In the genomic region with DNA sequence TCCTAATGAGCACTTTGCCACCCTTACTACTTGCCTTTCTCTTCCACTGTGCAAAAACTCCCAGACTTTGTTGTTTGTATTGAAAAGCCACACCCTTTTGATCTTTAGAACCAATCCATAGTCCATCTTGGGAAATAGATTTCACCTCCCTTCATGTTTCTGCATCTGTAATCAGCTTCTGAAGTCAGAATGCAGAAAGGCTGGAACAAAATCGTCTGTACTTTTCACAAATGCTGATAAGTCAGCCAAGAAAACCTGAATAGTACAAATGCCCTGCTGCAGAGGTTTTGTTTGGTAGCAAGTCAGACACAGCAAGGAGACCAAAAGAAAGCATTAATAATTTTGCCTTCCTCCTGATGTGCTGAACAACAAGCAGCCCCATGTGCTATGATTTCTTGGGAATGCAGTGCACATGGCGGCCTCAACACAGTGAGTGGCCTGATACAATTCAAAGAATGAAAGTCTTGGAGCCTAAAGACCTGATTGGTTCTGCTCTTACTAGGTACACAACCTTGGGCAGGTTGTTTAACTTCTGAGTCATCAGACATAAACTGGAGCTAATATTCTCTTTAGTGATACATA, we compare ENCODE assay signal across 19 cellular contexts. TPM values are rescaled to one million over a fixed set of nuclear protein-coding genes. Genes with fewer than 3 reads are reported as not detected.
DNase-seq lines count a peak whose midpoint lies in the region; ATAC-seq and TF ChIP-seq lines count a peak whose summit lies in the region.
"Had no signal": no experiment of that assay in that cellular context is flagged by ENCODE, and none has a peak within 500 bp of the region (broad histone marks: within the 10 kb centered on the region; RNA-seq: fewer than 3 reads in every experiment).

No MANE protein-coding gene starts in this region.

- ATAC-seq in left colon: peak; percentile 82
- ATAC-seq in activated CD4-positive, CD25-positive, alpha-beta regulatory T cell treated with anti-CD3 and anti-CD28 coated beads, Interleukin-2, amount 50 U/mL, for 24 hours: no peak
- ATAC-seq: GM12878, HCT116 had no signal

- DNase-seq in HT-29 (ENCODE audit: low spot score): peak; percentile 41
- peak; percentile 41 for DNase-seq in SW480 (ENCODE audit: low spot score)
- no peak for DNase-seq in left colon
- peak; percentile 55 for DNase-seq in renal cortical epithelial cell (ENCODE audit: low read depth)
- DNase-seq in activated T-cell treated with anti-CD3 and anti-CD28 coated beads, Interleukin-2, amount 50 U/mL, for 1 hour: no peak
- no peak for DNase-seq in NAMALWA (ENCODE audit: low spot score)
- no peak for DNase-seq in GM20000 (ENCODE audit: low spot score)
- DNase-seq: BE2C, DMS79 treated with DMSO at 0.1 percent for 48 hours, IMR-90, NCI-H1417, NCI-H187, NCI-H2107, NCI-H748 treated with DMSO at 0.1 percent for 48 hours, SJCRH30 had no signal

- intact Hi-C loops in left colon (cut with DNase I, micrococcal nuclease): loop anchor here in 1 of 2 donors (5.0 kb wide), 1 partner anchor 633 kb away; no protein-coding TSS in a partner anchor

- TF ChIP-seq CTCF in GM20000 (IDR thresholded peaks at IDR 0.05; ENCODE audit: extremely low read depth, missing control alignments): no peak

RNA-seq across cellular contexts. Expression of a gene that starts 59.2 kb away (rescaled TPM):
- total RNA-seq in HT-29 (2014; rRNA removed; shearing (Covaris generic)): not detected in 2 replicates
- total RNA-seq in left colon (under 1 TPM; 0.06 to 0.64 TPM), renal cortical epithelial cell (0.69 and 3.0 TPM in 2 replicates)
- total RNA-seq: A673 had no signal

Comparison
In these comparisons a context has a peak if more than half of its experiments do, and no peak if none do; other contexts are left out.
1. DNase-seq: peak in HT-29 (single experiment), SW480 (single experiment) and renal cortical epithelial cell (single experiment); none in left colon (0 of 2), activated T-cell treated with anti-CD3 and anti-CD28 coated beads, Interleukin-2, amount 50 U/mL, for 1 hour (single experiment), NAMALWA (single experiment) and GM20000 (single experiment).